In genomic region chr4:158783775-158784174, GRCh38 we compare ENCODE assay signal across 12 cellular contexts. TPM values are rescaled to one million over a fixed set of nuclear protein-coding genes. Genes with fewer than 3 reads are reported as not detected.
DNase-seq lines count a peak whose midpoint lies in the region; ATAC-seq and TF ChIP-seq lines count a peak whose summit lies in the region.
"Had no signal": no experiment of that assay in that cellular context is flagged by ENCODE, and none has a peak within 500 bp of the region (broad histone marks: within the 10 kb centered on the region; RNA-seq: fewer than 3 reads in every experiment).

No MANE protein-coding gene starts in this region.

- H3K4me1 ChIP-seq in thoracic aorta (ENCODE audit: control insufficient read depth in 1 of 2, low read depth in 2 of 2), result peaks cover 59 to 87% of the 10 kb centered on the region in 2 donors

- intact Hi-C loops in activated CD4-positive, alpha-beta T cell treated with anti-CD3 and anti-CD28 coated beads for 36 hours (cut with DNase I, micrococcal nuclease), result no loop called here

- H3K4me1 Mint-ChIP-seq in activated CD4-positive, alpha-beta T cell treated with anti-CD3 and anti-CD28 coated beads for 36 hours, result peaks cover 25% of the 10 kb centered on the region

- no peak overlapping the region for H3K27ac Mint-ChIP-seq in activated CD4-positive, alpha-beta T cell treated with anti-CD3 and anti-CD28 coated beads for 36 hours
- H3K27ac Mint-ChIP-seq: T-cell had no signal

- H3K27ac ChIP-seq in thoracic aorta, result peak overlapping the region; percentile 3 to 39
- H3K27ac ChIP-seq: A549 had no signal

- no peaks in the 10 kb centered on the region for H3K36me3 Mint-ChIP-seq in activated CD4-positive, alpha-beta T cell treated with anti-CD3 and anti-CD28 coated beads for 36 hours (ENCODE audit: low read depth)

- TF ChIP-seq CTCF in thoracic aorta (IDR thresholded peaks at IDR 0.05), result no peak

- H3K27me3 ChIP-seq in thoracic aorta (replicated peaks; ENCODE audit: insufficient read depth), result no peaks in the 10 kb centered on the region

- DNase-seq in NOMO-1 (lab: John Stamatoyannopoulos, UW; ENCODE audit: unreplicated experiment in 2 of 2), result peak; percentile 39 to 72
- DNase-seq in NOMO-1 treated with dmso at 0.1 percent for 144 hours (lab: John Stamatoyannopoulos, UW; ENCODE audit: unreplicated experiment), result no peak
- DNase-seq in SKM-1 treated with dmso at 0.1 percent for 144 hours (lab: John Stamatoyannopoulos, UW; ENCODE audit: unreplicated experiment), result peak; percentile 56
- DNase-seq in iris pigment epithelial cell (ENCODE audit: low read depth), result peak; percentile 79
- no peak for DNase-seq in thoracic aorta (ENCODE audit: low spot score)
- DNase-seq in activated CD4-positive, alpha-beta T cell treated with anti-CD3 and anti-CD28 coated beads for 36 hours, result no peak
- DNase-seq: stimulated activated CD4-positive, alpha-beta T cell treated with anti-CD3 and anti-CD28 coated beads, Interleukin-1b, Interleukin-23, amount 100 ng/mL, for 48 hours; substantia nigra; T-cell had no signal

- no peaks in the 10 kb centered on the region for H3K36me3 ChIP-seq in thoracic aorta

- no peaks in the 10 kb centered on the region for H3K27me3 Mint-ChIP-seq in activated CD4-positive, alpha-beta T cell treated with anti-CD3 and anti-CD28 coated beads for 36 hours

- no peak overlapping the region for H3K4me3 ChIP-seq in thoracic aorta
- H3K4me3 ChIP-seq: A549 had no signal

- no peak for ATAC-seq in thoracic aorta (ENCODE audit: insufficient number of reproducible peaks, low FRiP score, low read depth)
- no peak for ATAC-seq in HG03521 (IDR thresholded peaks at IDR 0.05; ENCODE audit: unreplicated experiment)
- ATAC-seq in GM19395 (IDR thresholded peaks at IDR 0.05; ENCODE audit: unreplicated experiment), result no peak
- no peak for ATAC-seq in activated CD4-positive, alpha-beta T cell treated with anti-CD3 and anti-CD28 coated beads for 36 hours
- ATAC-seq: T-cell had no signal

- H3K4me3 Mint-ChIP-seq in activated CD4-positive, alpha-beta T cell treated with anti-CD3 and anti-CD28 coated beads for 36 hours, result no peak overlapping the region
- H3K4me3 Mint-ChIP-seq: T-cell had no signal

- no peaks in the 10 kb centered on the region for H3K9me3 Mint-ChIP-seq in activated CD4-positive, alpha-beta T cell treated with anti-CD3 and anti-CD28 coated beads for 36 hours (ENCODE audit: low read depth)
- H3K9me3 Mint-ChIP-seq: T-cell had no signal

- no peaks in the 10 kb centered on the region for H3K9me3 ChIP-seq in thoracic aorta
- H3K9me3 ChIP-seq: A549 had no signal

- CTCF ChIA-PET in activated CD4-positive, alpha-beta T cell treated with anti-CD3 and anti-CD28 coated beads for 36 hours (lab: Charles Lee), result interaction anchor here (1.2 kb wide), 1 partner anchor 15 kb away, joined by 4 read pairs; the partner anchor contains the start of gene FNIP2

- POLR2A ChIA-PET in activated CD4-positive, alpha-beta T cell treated with anti-CD3 and anti-CD28 coated beads for 36 hours (lab: Charles Lee), result no interaction called here

RNA-seq across cellular contexts. Expression of gene FNIP2, which starts 14.9 kb away (rescaled TPM):
- total RNA-seq in thoracic aorta, result 100 to 1,000 TPM in 1 of 2 donors, 10 to 100 TPM in 1; 47.9 to 121 TPM
- 10 to 100 TPM; 11.6 to 13.0 TPM for total RNA-seq in activated CD4-positive, alpha-beta T cell treated with anti-CD3 and anti-CD28 coated beads for 36 hours

Comparison
In these comparisons a context has a peak if more than half of its experiments do, and no peak if none do; other contexts are left out.
1. DNase-seq: peak in NOMO-1 (2 of 2), SKM-1 treated with dmso at 0.1 percent for 144 hours (single experiment) and iris pigment epithelial cell (single experiment); none in NOMO-1 treated with dmso at 0.1 percent for 144 hours (single experiment), thoracic aorta (single experiment) and activated CD4-positive, alpha-beta T cell treated with anti-CD3 and anti-CD28 coated beads for 36 hours (single experiment).